19 cellular contexts compared by ENCODE assay signal in the genomic region with DNA sequence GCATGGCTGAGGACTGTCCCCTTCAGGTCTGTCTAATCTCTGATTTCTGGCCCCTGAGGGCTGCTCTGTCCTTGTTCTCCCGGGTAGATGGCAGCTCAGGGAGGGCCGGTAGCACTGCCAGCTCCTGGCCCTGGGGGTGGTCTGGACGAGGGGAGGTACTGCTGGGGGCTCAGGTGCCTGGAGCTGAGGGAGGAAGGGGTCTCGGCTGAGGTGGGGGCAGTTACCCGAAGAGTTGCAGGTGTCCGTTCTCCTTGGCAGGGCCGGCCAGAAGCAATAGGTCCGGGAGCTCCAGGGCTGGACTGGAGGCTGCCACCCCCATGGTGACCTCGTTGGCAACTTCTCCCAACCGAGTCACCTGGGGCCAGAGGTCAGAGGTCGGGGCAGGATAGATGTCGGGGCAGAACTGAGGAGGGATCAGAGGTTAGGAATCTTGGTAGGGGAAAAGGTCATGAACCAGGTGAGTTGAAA. TPM values are rescaled to one million over a fixed set of nuclear protein-coding genes. Genes with fewer than 3 reads are reported as not detected.
DNase-seq lines count a peak whose midpoint lies in the region; ATAC-seq and TF ChIP-seq lines count a peak whose summit lies in the region.
"Had no signal": no experiment of that assay in that cellular context is flagged by ENCODE, and none has a peak within 500 bp of the region (broad histone marks: within the 10 kb centered on the region; RNA-seq: fewer than 3 reads in every experiment).

No MANE protein-coding gene starts in this region.

- H3K4me3 ChIP-seq in right lobe of liver (no peak overlapping the region), Karpas-422 (ENCODE audit: low read length) (no peak overlapping the region)
- H3K4me3 ChIP-seq: MG63 had no signal

- no peaks in the 10 kb centered on the region for H3K9me2 ChIP-seq in Karpas-422 (replicated peaks; ENCODE audit: insufficient read depth, low read length)

- H3K27ac Mint-ChIP-seq in activated naive CD4-positive, alpha-beta T cell treated with anti-CD3 and anti-CD28 coated beads, Interleukin-2, amount 50 U/mL, for 24 hours: peak overlapping the region; percentile 84
- H3K27ac Mint-ChIP-seq in activated T-helper 1 cell treated with anti-CD3 and anti-CD28 coated beads, Interleukin-12 subunit alpha, Interleukin-12 subunit beta, Interleukin-2, Interleukin-4 antibody, amounts not matched to agents 30 ng/mL and 10 ng/mL and 1 ng/mL, durations not matched to agents 14 hours and 24 hours and 36 hours: peak overlapping the region; percentile 38
- H3K27ac Mint-ChIP-seq in stimulated activated memory B cell treated with anti-CD40 and anti-IgM and Interleukin-4, amounts not matched to agents 10 μg/mL and 1 μg/mL and 100 μg/mL, for 72 hours: peak overlapping the region; percentile 93

- WGBS in right lobe of liver (ENCODE audit: insufficient coverage, low coverage, low lambda C conversion rate, missing lambda C conversion rate): 36% methylated on average over 5 of the region's 12 CpGs

- TF ChIP-seq POLR2A in right lobe of liver (IDR thresholded peaks at IDR 0.05): no peak

- no peak overlapping the region for H3K27ac ChIP-seq in right lobe of liver
- no peak overlapping the region for H3K27ac ChIP-seq in Karpas-422 (ENCODE audit: low read length)

- peaks cover 0 to 6% (median 2%) of the 10 kb centered on the region in 4 donors for H3K4me1 ChIP-seq in right lobe of liver
- peaks cover 8% of the 10 kb centered on the region for H3K4me1 ChIP-seq in Karpas-422 (ENCODE audit: low read length)

- H3K36me3 ChIP-seq in right lobe of liver (peaks cover 0 to 13% (median 4%) of the 10 kb centered on the region in 4 donors), Karpas-422 (ENCODE audit: insufficient read depth, low read length) (peaks cover 28% of the 10 kb centered on the region)

- peaks cover 22% of the 10 kb centered on the region for H3K4me1 Mint-ChIP-seq in activated naive CD4-positive, alpha-beta T cell treated with anti-CD3 and anti-CD28 coated beads, Interleukin-2, amount 50 U/mL, for 24 hours
- peaks cover 20% of the 10 kb centered on the region for H3K4me1 Mint-ChIP-seq in activated T-helper 1 cell treated with anti-CD3 and anti-CD28 coated beads, Interleukin-12 subunit alpha, Interleukin-12 subunit beta, Interleukin-2, Interleukin-4 antibody, amounts not matched to agents 30 ng/mL and 10 ng/mL and 1 ng/mL, durations not matched to agents 14 hours and 24 hours and 36 hours (ENCODE audit: low read depth)
- H3K4me1 Mint-ChIP-seq in stimulated activated memory B cell treated with anti-CD40 and anti-IgM and Interleukin-4, amounts not matched to agents 10 μg/mL and 1 μg/mL and 100 μg/mL, for 72 hours: peaks cover 38% of the 10 kb centered on the region

- DNase-seq in activated naive CD4-positive, alpha-beta T cell treated with Interleukin-2 at 50 U/mL for 16 hours: no peak
- no peak for DNase-seq in activated T-helper 1 cell treated with anti-CD3 and anti-CD28 coated beads, Interleukin-12 subunit alpha, Interleukin-12 subunit beta, Interleukin-2, Interleukin-4 antibody, amounts not matched to agents 30 ng/mL and 10 ng/mL and 1 ng/mL, durations not matched to agents 14 hours and 24 hours and 36 hours (ENCODE audit: low spot score)
- DNase-seq in right lobe of liver (peak in 2 of 3 donors; percentile 64 to 66), Karpas-422 (no peak), GM20000 (ENCODE audit: low spot score) (no peak)
- no peak for DNase-seq in stimulated activated CD4-positive, alpha-beta T cell treated with anti-CD3 and anti-CD28 coated beads, Interleukin-4, amount 100 ng/mL, for 4 hours
- DNase-seq: activated gamma-delta T cell; foreskin fibroblast; left ventricle myocardium inferior; MG63; NCI-H2107; NCI-H774; sigmoid colon; stimulated activated CD4-positive, alpha-beta T cell treated with anti-CD3 and anti-CD28 coated beads, Interleukin-4, amount 100 ng/mL, for 24 hours had no signal

- H3K79me2 ChIP-seq in Karpas-422 (ENCODE audit: low read length): peaks cover 29% of the 10 kb centered on the region

- no peaks in the 10 kb centered on the region for H4K20me1 ChIP-seq in Karpas-422 (ENCODE audit: insufficient read depth, low read depth, low read length)

- H3K9me3 ChIP-seq in right lobe of liver (no peaks in the 10 kb centered on the region), Karpas-422 (ENCODE audit: low read length) (peaks cover 9% of the 10 kb centered on the region)
- H3K9me3 ChIP-seq: left ventricle myocardium inferior, MG63, Peyer's patch, sigmoid colon had no signal

- H3K4me3 Mint-ChIP-seq in activated naive CD4-positive, alpha-beta T cell treated with anti-CD3 and anti-CD28 coated beads, Interleukin-2, amount 50 U/mL, for 24 hours: peak overlapping the region; percentile 98
- peak overlapping the region; percentile 75 for H3K4me3 Mint-ChIP-seq in activated T-helper 1 cell treated with anti-CD3 and anti-CD28 coated beads, Interleukin-12 subunit alpha, Interleukin-12 subunit beta, Interleukin-2, Interleukin-4 antibody, amounts not matched to agents 30 ng/mL and 10 ng/mL and 1 ng/mL, durations not matched to agents 14 hours and 24 hours and 36 hours
- peak overlapping the region; percentile 99 for H3K4me3 Mint-ChIP-seq in stimulated activated memory B cell treated with anti-CD40 and anti-IgM and Interleukin-4, amounts not matched to agents 10 μg/mL and 1 μg/mL and 100 μg/mL, for 72 hours

- TF ChIP-seq CTCF in right lobe of liver (IDR thresholded peaks at IDR 0.05): no peak
- no peak for TF ChIP-seq CTCF in GM20000 (IDR thresholded peaks at IDR 0.05; ENCODE audit: extremely low read depth, missing control alignments)

- peak in 2 of 4 donors; percentile 8 to 34 for ATAC-seq in right lobe of liver
- ATAC-seq in stimulated activated memory B cell treated with anti-CD40 and anti-IgM and Interleukin-4, amounts not matched to agents 10 μg/mL and 1 μg/mL and 100 μg/mL, for 72 hours: no peak

- no peaks in the 10 kb centered on the region for H3K27me3 Mint-ChIP-seq in activated naive CD4-positive, alpha-beta T cell treated with anti-CD3 and anti-CD28 coated beads, Interleukin-2, amount 50 U/mL, for 24 hours
- H3K27me3 Mint-ChIP-seq in activated T-helper 1 cell treated with anti-CD3 and anti-CD28 coated beads, Interleukin-12 subunit alpha, Interleukin-12 subunit beta, Interleukin-2, Interleukin-4 antibody, amounts not matched to agents 30 ng/mL and 10 ng/mL and 1 ng/mL, durations not matched to agents 14 hours and 24 hours and 36 hours (ENCODE audit: insufficient read depth): no peaks in the 10 kb centered on the region
- no peaks in the 10 kb centered on the region for H3K27me3 Mint-ChIP-seq in stimulated activated memory B cell treated with anti-CD40 and anti-IgM and Interleukin-4, amounts not matched to agents 10 μg/mL and 1 μg/mL and 100 μg/mL, for 72 hours

- peaks cover 7% of the 10 kb centered on the region for H3K36me3 Mint-ChIP-seq in activated naive CD4-positive, alpha-beta T cell treated with anti-CD3 and anti-CD28 coated beads, Interleukin-2, amount 50 U/mL, for 24 hours
- H3K36me3 Mint-ChIP-seq in activated T-helper 1 cell treated with anti-CD3 and anti-CD28 coated beads, Interleukin-12 subunit alpha, Interleukin-12 subunit beta, Interleukin-2, Interleukin-4 antibody, amounts not matched to agents 30 ng/mL and 10 ng/mL and 1 ng/mL, durations not matched to agents 14 hours and 24 hours and 36 hours (ENCODE audit: low read depth): peaks cover 11% of the 10 kb centered on the region
- H3K36me3 Mint-ChIP-seq in stimulated activated memory B cell treated with anti-CD40 and anti-IgM and Interleukin-4, amounts not matched to agents 10 μg/mL and 1 μg/mL and 100 μg/mL, for 72 hours: peaks cover 27% of the 10 kb centered on the region

- H3K4me2 ChIP-seq in Karpas-422 (ENCODE audit: low read depth, low read length, poor library complexity, severe bottlenecking): no peak overlapping the region

- H3K27me3 ChIP-seq in right lobe of liver (no peaks in the 10 kb centered on the region), Karpas-422 (ENCODE audit: low read length) (no peaks in the 10 kb centered on the region)
- H3K27me3 ChIP-seq: Peyer's patch, sigmoid colon had no signal

- intact Hi-C loops in activated T-helper 1 cell treated with anti-CD3 and anti-CD28 coated beads, Interleukin-12 subunit alpha, Interleukin-12 subunit beta, Interleukin-2, Interleukin-4 antibody, amounts not matched to agents 30 ng/mL and 10 ng/mL and 1 ng/mL, durations not matched to agents 14 hours and 24 hours and 36 hours (cut with micrococcal nuclease): loop anchor here (5.0 kb wide), 1 partner anchor 118 kb away; no protein-coding TSS in a partner anchor
- intact Hi-C loops in right lobe of liver (cut with DNase I): no loop called here

- no peaks in the 10 kb centered on the region for H3K9me3 Mint-ChIP-seq in activated naive CD4-positive, alpha-beta T cell treated with anti-CD3 and anti-CD28 coated beads, Interleukin-2, amount 50 U/mL, for 24 hours
- no peaks in the 10 kb centered on the region for H3K9me3 Mint-ChIP-seq in activated T-helper 1 cell treated with anti-CD3 and anti-CD28 coated beads, Interleukin-12 subunit alpha, Interleukin-12 subunit beta, Interleukin-2, Interleukin-4 antibody, amounts not matched to agents 30 ng/mL and 10 ng/mL and 1 ng/mL, durations not matched to agents 14 hours and 24 hours and 36 hours
- H3K9me3 Mint-ChIP-seq in stimulated activated memory B cell treated with anti-CD40 and anti-IgM and Interleukin-4, amounts not matched to agents 10 μg/mL and 1 μg/mL and 100 μg/mL, for 72 hours: no peaks in the 10 kb centered on the region

- no peak overlapping the region for H3K9ac ChIP-seq in Karpas-422 (ENCODE audit: low read length)

- H2AFZ ChIP-seq in Karpas-422 (ENCODE audit: low read length): no peak overlapping the region

RNA-seq across cellular contexts. Expression of gene EMC10, which starts 1.2 kb away (rescaled TPM):
- 90.0 and 95.4 TPM in 2 replicates for total RNA-seq in activated T-helper 1 cell treated with anti-CD3 and anti-CD28 coated beads, Interleukin-12 subunit alpha, Interleukin-12 subunit beta, Interleukin-2, Interleukin-4 antibody, amounts not matched to agents 30 ng/mL and 10 ng/mL and 1 ng/mL, durations not matched to agents 14 hours and 24 hours and 36 hours
- total RNA-seq in right lobe of liver: 10 to 100 TPM; 48.6 to 82.8 (median 74.2) TPM
- 63.7 and 93.4 TPM in 2 replicates for total RNA-seq in Karpas-422 (2014; rRNA removed; shearing (Covaris generic); ENCODE audit: low replicate concordance)

RNA-seq across cellular contexts. Expression of gene GARIN5A, which starts 1.5 kb away (rescaled TPM):
- 0.39 and 0.88 TPM in 2 replicates for total RNA-seq in activated T-helper 1 cell treated with anti-CD3 and anti-CD28 coated beads, Interleukin-12 subunit alpha, Interleukin-12 subunit beta, Interleukin-2, Interleukin-4 antibody, amounts not matched to agents 30 ng/mL and 10 ng/mL and 1 ng/mL, durations not matched to agents 14 hours and 24 hours and 36 hours
- total RNA-seq in right lobe of liver: 1 to 10 TPM in 5 of 6 experiments, under 1 TPM in 1; 0.68 to 2.3 (median 1.5) TPM
- 1.2 TPM in 1 of 2 replicates, not detected in the other for total RNA-seq in Karpas-422 (2014; rRNA removed; shearing (Covaris generic); ENCODE audit: low replicate concordance)

RNA-seq across cellular contexts. Expression of gene JOSD2, which starts 35.9 kb away (rescaled TPM):
- total RNA-seq in activated T-helper 1 cell treated with anti-CD3 and anti-CD28 coated beads, Interleukin-12 subunit alpha, Interleukin-12 subunit beta, Interleukin-2, Interleukin-4 antibody, amounts not matched to agents 30 ng/mL and 10 ng/mL and 1 ng/mL, durations not matched to agents 14 hours and 24 hours and 36 hours: 38.5 and 41.7 TPM in 2 replicates
- total RNA-seq in right lobe of liver: 10 to 100 TPM; 15.0 to 27.5 (median 19.1) TPM
- total RNA-seq in Karpas-422 (2014; rRNA removed; shearing (Covaris generic); ENCODE audit: low replicate concordance): 15.8 and 42.3 TPM in 2 replicates

RNA-seq across cellular contexts. Expression of gene ASPDH, which starts 38.6 kb away (rescaled TPM):
- not detected in 2 replicates for total RNA-seq in activated T-helper 1 cell treated with anti-CD3 and anti-CD28 coated beads, Interleukin-12 subunit alpha, Interleukin-12 subunit beta, Interleukin-2, Interleukin-4 antibody, amounts not matched to agents 30 ng/mL and 10 ng/mL and 1 ng/mL, durations not matched to agents 14 hours and 24 hours and 36 hours
- 10 to 100 TPM; 22.1 to 67.8 (median 44.8) TPM for total RNA-seq in right lobe of liver
- total RNA-seq in Karpas-422 (2014; rRNA removed; shearing (Covaris generic); ENCODE audit: low replicate concordance): not detected in 2 replicates
- total RNA-seq: bronchial epithelial cell, HT-29, left ventricle myocardium inferior, sigmoid colon had no signal

RNA-seq across cellular contexts. Expression of gene MYBPC2, which starts 42.4 kb away (rescaled TPM):
- total RNA-seq in activated T-helper 1 cell treated with anti-CD3 and anti-CD28 coated beads, Interleukin-12 subunit alpha, Interleukin-12 subunit beta, Interleukin-2, Interleukin-4 antibody, amounts not matched to agents 30 ng/mL and 10 ng/mL and 1 ng/mL, durations not matched to agents 14 hours and 24 hours and 36 hours: 0.22 and 0.47 TPM in 2 replicates
- under 1 TPM in 3 of 6 experiments, not detected in 3; 0.12 to 0.56 (median 0.30) TPM for total RNA-seq in right lobe of liver
- total RNA-seq in Karpas-422 (2014; rRNA removed; shearing (Covaris generic); ENCODE audit: low replicate concordance): 23.4 and 48.3 TPM in 2 replicates
- total RNA-seq: bronchial epithelial cell, HT-29, left ventricle myocardium inferior, Peyer's patch, sigmoid colon had no signal

Comparison
In these comparisons a context has a peak if more than half of its experiments do, and no peak if none do; other contexts are left out.
1. H3K27ac Mint-ChIP-seq: peak in every context shown above with its lines; median percentile 93 in stimulated activated memory B cell treated with anti-CD40 and anti-IgM and Interleukin-4, amounts not matched to agents 10 μg/mL and 1 μg/mL and 100 μg/mL, for 72 hours; 84 in activated naive CD4-positive, alpha-beta T cell treated with anti-CD3 and anti-CD28 coated beads, Interleukin-2, amount 50 U/mL, for 24 hours; 38 in activated T-helper 1 cell treated with anti-CD3 and anti-CD28 coated beads, Interleukin-12 subunit alpha, Interleukin-12 subunit beta, Interleukin-2, Interleukin-4 antibody, amounts not matched to agents 30 ng/mL and 10 ng/mL and 1 ng/mL, durations not matched to agents 14 hours and 24 hours and 36 hours.
2. DNase-seq: peak in right lobe of liver (2 of 3); none in activated naive CD4-positive, alpha-beta T cell treated with Interleukin-2 at 50 U/mL for 16 hours (single experiment), activated T-helper 1 cell treated with anti-CD3 and anti-CD28 coated beads, Interleukin-12 subunit alpha, Interleukin-12 subunit beta, Interleukin-2, Interleukin-4 antibody, amounts not matched to agents 30 ng/mL and 10 ng/mL and 1 ng/mL, durations not matched to agents 14 hours and 24 hours and 36 hours (single experiment), Karpas-422 (single experiment), stimulated activated CD4-positive, alpha-beta T cell treated with anti-CD3 and anti-CD28 coated beads, Interleukin-4, amount 100 ng/mL, for 4 hours (0 of 2) and GM20000 (single experiment).
3. Peak in every context shown above with its lines, with median percentiles within 50 percentile points of each other: H3K4me3 Mint-ChIP-seq.